Comparison of ENCODE assay signal across 9 cellular contexts in genomic region chr6:158666637-158667359, GRCh38. TPM values are rescaled to one million over a fixed set of nuclear protein-coding genes. Genes with fewer than 3 reads are reported as not detected.
DNase-seq lines count a peak whose midpoint lies in the region; ATAC-seq, FAIRE-seq and TF ChIP-seq lines count a peak whose summit lies in the region.
"Had no signal": no experiment of that assay in that cellular context is flagged by ENCODE, and none has a peak within 500 bp of the region (broad histone marks: within the 10 kb centered on the region; RNA-seq: fewer than 3 reads in every experiment).

No MANE protein-coding gene starts in this region.

- no peak overlapping the region for H2AFZ ChIP-seq in HepG2 (ENCODE audit: low read length)

- DNase-seq in activated T-cell treated with anti-CD3 and anti-CD28 coated beads, Interleukin-2, amount 50 U/mL, for 72 hours, result no peak
- no peak for DNase-seq in activated T-cell treated with anti-CD3 and anti-CD28 coated beads, Interleukin-2, amount 50 U/mL, for 1 hour
- DNase-seq in amniotic epithelial cell (ENCODE audit: low read depth) (peak; percentile 95), HepG2 (ENCODE audit: low spot score) (no peak), upper lobe of right lung (peak; percentile 86)
- DNase-seq in stimulated activated CD4-positive, alpha-beta T cell treated with anti-CD3 and anti-CD28 coated beads, Interleukin-2, amount 100 ng/mL, for 48 hours, result no peak
- DNase-seq in stimulated activated naive CD8-positive, alpha-beta T cell treated with anti-CD3 and anti-CD28 coated beads, Interleukin-15, amount 100 ng/mL, for 72 hours, result no peak
- DNase-seq: hippocampal formation had no signal

- H3K36me3 ChIP-seq in HepG2 (replicated peaks in 1 of 2; ENCODE audit: control insufficient read depth in 1 of 2, insufficient read depth in 2 of 2, low read length in 2 of 2) (no peaks in the 10 kb centered on the region), upper lobe of right lung (no peaks in the 10 kb centered on the region)

- peak overlapping the region in 1 of 2 donors; percentile 13 for H3K4me3 Mint-ChIP-seq in activated T-cell treated with anti-CD3 and anti-CD28 coated beads, Interleukin-2, amount 50 U/mL, for 72 hours
- H3K4me3 Mint-ChIP-seq in stimulated activated naive CD8-positive, alpha-beta T cell treated with anti-CD3 and anti-CD28 coated beads, Interleukin-15, amount 100 ng/mL, for 72 hours, result no peak overlapping the region

- TF ChIP-seq RAD21 in HepG2 (CRISPR knock-in tag; IDR thresholded peaks at IDR 0.05), result no peak

- no peaks in the 10 kb centered on the region for H3K79me2 ChIP-seq in HepG2 (ENCODE audit: insufficient read depth, low read length)

- peaks cover 21 to 47% of the 10 kb centered on the region in 2 donors for H3K36me3 Mint-ChIP-seq in activated T-cell treated with anti-CD3 and anti-CD28 coated beads, Interleukin-2, amount 50 U/mL, for 72 hours (ENCODE audit: insufficient read depth in 2 of 2)

- 53% methylated on average over 14 of the region's 14 CpGs for WGBS in HepG2 (ENCODE audit: low lambda C conversion rate)

- intact Hi-C loops in HepG2 (cut with micrococcal nuclease; ENCODE audit: unreplicated experiment) (no loop called here), upper lobe of right lung (cut with DNase I) (no loop called here)

- H3K27ac ChIP-seq in HepG2 (ENCODE audit: extremely low read length, insufficient read depth, low read length) (no peak overlapping the region), upper lobe of right lung (peak overlapping the region; percentile 85)

- TF ChIP-seq EP300 in HepG2 (IDR thresholded peaks at IDR 0.05; ENCODE audit: low read depth in 2 of 2, low read length in 2 of 2) (no peak), HepG2 (CRISPR knock-in tag; IDR thresholded peaks at IDR 0.05; ENCODE audit: borderline replicate concordance) (no peak)

- in situ Hi-C loops in HepG2 (cut with HindIII; ENCODE audit: extremely low pct_ligation_motif_present, low pct_unique_long_range_greater_than_20kb), result no loop called here

- no TSS peak for BruUV-seq in HepG2 (replicated peaks; lab: Mats Ljungman, UMichigan)

- H4K20me1 ChIP-seq in HepG2 (ENCODE audit: insufficient read depth, low read length), result no peaks in the 10 kb centered on the region

- no peak for TF ChIP-seq CTCF in HepG2 (CRISPR knock-in tag; IDR thresholded peaks at IDR 0.05)
- no peak for TF ChIP-seq CTCF in upper lobe of right lung (IDR thresholded peaks at IDR 0.05)

- CTCF ChIA-PET in HepG2 (lab: Yijun Ruan, JAX; ENCODE audit: low intra/inter-chr PET ratio, low total read pairs), result no interaction called here

- H3K4me1 ChIP-seq in HepG2 (ENCODE audit: insufficient read depth, low read length) (no peaks in the 10 kb centered on the region), upper lobe of right lung (peaks cover 36% of the 10 kb centered on the region)

- no peaks in the 10 kb centered on the region for H3K27me3 Mint-ChIP-seq in activated T-cell treated with anti-CD3 and anti-CD28 coated beads, Interleukin-2, amount 50 U/mL, for 72 hours (ENCODE audit: low read depth)
- no peaks in the 10 kb centered on the region for H3K27me3 Mint-ChIP-seq in stimulated activated naive CD8-positive, alpha-beta T cell treated with anti-CD3 and anti-CD28 coated beads, Interleukin-15, amount 100 ng/mL, for 72 hours

- no peak overlapping the region for H3K4me3 ChIP-seq in HepG2 (replicated peaks in 1 of 3; ENCODE audit: insufficient read depth in 1 of 3, low read depth in 2 of 3, low read length in 3 of 3)
- no peak overlapping the region for H3K4me3 ChIP-seq in upper lobe of right lung

- no peak for TF ChIP-seq POLR2A in HepG2 (IDR thresholded peaks at IDR 0.05; ENCODE audit: insufficient read depth in 1 of 2, low read depth in 2 of 2, low read length in 2 of 2)

- peaks cover 20 to 69% of the 10 kb centered on the region in 2 experiments; a peak in 4 of 5 replicates for H3K27me3 ChIP-seq in HepG2 (ENCODE audit: control insufficient read depth in 1 of 2, insufficient read depth in 2 of 2, low read length in 2 of 2)
- no peaks in the 10 kb centered on the region for H3K27me3 ChIP-seq in upper lobe of right lung

- no peak for FAIRE-seq in HepG2 (lab: Jason Lieb, UNC)

- H3K9ac ChIP-seq in HepG2 (ENCODE audit: insufficient read depth, low read depth, low read length), result no peak overlapping the region

- H3K4me2 ChIP-seq in HepG2 (ENCODE audit: low read depth, low read length), result no peak overlapping the region

- POLR2A ChIA-PET in HepG2 (lab: Yijun Ruan, JAX), result no interaction called here

- no peak for ATAC-seq in activated T-cell treated with anti-CD3 and anti-CD28 coated beads, Interleukin-2, amount 50 U/mL, for 72 hours (replicated peaks in 1 of 2)
- no peak for ATAC-seq in HepG2
- peak; percentile 89 for ATAC-seq in upper lobe of right lung
- no peak for ATAC-seq in HG02588 (IDR thresholded peaks at IDR 0.05; ENCODE audit: unreplicated experiment)
- ATAC-seq in stimulated activated naive CD8-positive, alpha-beta T cell treated with anti-CD3 and anti-CD28 coated beads, Interleukin-15, amount 100 ng/mL, for 72 hours, result no peak

- H3K9me3 Mint-ChIP-seq in activated T-cell treated with anti-CD3 and anti-CD28 coated beads, Interleukin-2, amount 50 U/mL, for 72 hours, result no peaks in the 10 kb centered on the region
- no peaks in the 10 kb centered on the region for H3K9me3 Mint-ChIP-seq in stimulated activated naive CD8-positive, alpha-beta T cell treated with anti-CD3 and anti-CD28 coated beads, Interleukin-15, amount 100 ng/mL, for 72 hours

- H3K9me3 ChIP-seq in HepG2 (ENCODE audit: low read length) (no peaks in the 10 kb centered on the region), upper lobe of right lung (no peaks in the 10 kb centered on the region)

- peaks cover 22% of the 10 kb centered on the region for H3K4me1 Mint-ChIP-seq in activated T-cell treated with anti-CD3 and anti-CD28 coated beads, Interleukin-2, amount 50 U/mL, for 72 hours (ENCODE audit: low read depth)
- peaks cover 12% of the 10 kb centered on the region for H3K4me1 Mint-ChIP-seq in stimulated activated naive CD8-positive, alpha-beta T cell treated with anti-CD3 and anti-CD28 coated beads, Interleukin-15, amount 100 ng/mL, for 72 hours

- peak overlapping the region; percentile 66 for H3K27ac Mint-ChIP-seq in activated T-cell treated with anti-CD3 and anti-CD28 coated beads, Interleukin-2, amount 50 U/mL, for 72 hours
- peak overlapping the region in 1 of 2 donors; percentile 83 for H3K27ac Mint-ChIP-seq in stimulated activated naive CD8-positive, alpha-beta T cell treated with anti-CD3 and anti-CD28 coated beads, Interleukin-15, amount 100 ng/mL, for 72 hours

RNA-seq across cellular contexts. Expression of gene SYTL3, which starts 16.9 kb away (rescaled TPM):
- total RNA-seq in activated T-cell treated with anti-CD3 and anti-CD28 coated beads, Interleukin-2, amount 50 U/mL, for 72 hours, result 100 to 1,000 TPM; 267 to 353 TPM
- total RNA-seq in HepG2 (2016; rRNA removed; fragmentation: Illumina TruSeq; extraction: Trizol) (0.11 and 0.17 TPM in 2 replicates), upper lobe of right lung (8.7 TPM)
- total RNA-seq in HepG2 (2016; cell fraction: cytosol; rRNA removed; fragmentation: Illumina TruSeq; extraction: Trizol; ENCODE audit: low read depth), result 0.20 and 0.26 TPM in 2 replicates
- 0.19 and 0.25 TPM in 2 replicates for total RNA-seq in HepG2 (2016; cell fraction: insoluble cytoplasmic fraction; rRNA removed; fragmentation: Illumina TruSeq; extraction: Trizol)
- 0.14 and 0.15 TPM in 2 replicates for total RNA-seq in HepG2 (2016; cell fraction: membrane; rRNA removed; fragmentation: Illumina TruSeq; extraction: Trizol)
- 0.37 and 0.50 TPM in 2 replicates for total RNA-seq in HepG2 (2016; cell fraction: nucleus; rRNA removed; fragmentation: Illumina TruSeq; extraction: Trizol)
- polyA plus RNA-seq in HepG2 (2011; rRNA removed), result 0.21 and 0.28 TPM in 2 replicates
- polyA plus RNA-seq in HepG2 (2011; cell fraction: cytosol; rRNA removed), result 0.12 and 0.15 TPM in 2 replicates
- polyA plus RNA-seq in HepG2 (2011; cell fraction: nucleus; rRNA removed), result 0.59 and 0.64 TPM in 2 replicates
- polyA plus RNA-seq in HepG2 (2012), result 0.21 and 0.44 TPM in 2 replicates
- 0.16 and 0.17 TPM in 2 replicates for polyA plus RNA-seq in HepG2 (2016; cell fraction: cytosol; fragmentation: Illumina TruSeq; extraction: Trizol; ENCODE audit: low read depth)
- polyA plus RNA-seq in HepG2 (2016; cell fraction: insoluble cytoplasmic fraction; fragmentation: Illumina TruSeq; extraction: Trizol; ENCODE audit: low read depth), result 0.10 and 0.34 TPM in 2 replicates
- polyA plus RNA-seq in HepG2 (2016; cell fraction: membrane; fragmentation: Illumina TruSeq; extraction: Trizol; ENCODE audit: low read depth), result 0.07 and 0.15 TPM in 2 replicates
- 0.22 and 0.72 TPM in 2 replicates for polyA plus RNA-seq in HepG2 (2016; cell fraction: nucleus; fragmentation: Illumina TruSeq; extraction: Trizol; ENCODE audit: insufficient read depth, low read depth)
- 0.28 TPM in 1 of 2 replicates, not detected in the other for polyA minus RNA-seq in HepG2 (2011; rRNA and poly(A)+ RNA removed; ENCODE audit: low replicate concordance)
- polyA minus RNA-seq in HepG2 (2011; cell fraction: cytosol; rRNA and poly(A)+ RNA removed), result not detected in 2 replicates
- polyA minus RNA-seq in HepG2 (2011; cell fraction: nucleus; rRNA and poly(A)+ RNA removed), result 0.64 and 0.87 TPM in 2 replicates

RNA-seq across cellular contexts. Expression of gene DYNLT1, which starts 22.3 kb away (rescaled TPM):
- 100 to 1,000 TPM; 111 to 127 TPM for total RNA-seq in activated T-cell treated with anti-CD3 and anti-CD28 coated beads, Interleukin-2, amount 50 U/mL, for 72 hours
- total RNA-seq in HepG2 (2016; rRNA removed; fragmentation: Illumina TruSeq; extraction: Trizol), result 108 and 144 TPM in 2 replicates
- total RNA-seq in HepG2 (2016; cell fraction: cytosol; rRNA removed; fragmentation: Illumina TruSeq; extraction: Trizol; ENCODE audit: low read depth), result 61.3 and 63.2 TPM in 2 replicates
- 106 and 153 TPM in 2 replicates for total RNA-seq in HepG2 (2016; cell fraction: insoluble cytoplasmic fraction; rRNA removed; fragmentation: Illumina TruSeq; extraction: Trizol)
- 66.8 and 68.4 TPM in 2 replicates for total RNA-seq in HepG2 (2016; cell fraction: membrane; rRNA removed; fragmentation: Illumina TruSeq; extraction: Trizol)
- 46.1 and 46.5 TPM in 2 replicates for total RNA-seq in HepG2 (2016; cell fraction: nucleus; rRNA removed; fragmentation: Illumina TruSeq; extraction: Trizol)
- polyA plus RNA-seq in HepG2 (2011; rRNA removed), result 152 and 171 TPM in 2 replicates
- 96.9 and 144 TPM in 2 replicates for polyA plus RNA-seq in HepG2 (2011; cell fraction: cytosol; rRNA removed)
- 55.7 and 80.2 TPM in 2 replicates for polyA plus RNA-seq in HepG2 (2011; cell fraction: nucleus; rRNA removed)
- polyA plus RNA-seq in HepG2 (2012), result 121 and 122 TPM in 2 replicates
- polyA plus RNA-seq in HepG2 (2016; cell fraction: cytosol; fragmentation: Illumina TruSeq; extraction: Trizol; ENCODE audit: low read depth), result 51.0 and 56.6 TPM in 2 replicates
- polyA plus RNA-seq in HepG2 (2016; cell fraction: insoluble cytoplasmic fraction; fragmentation: Illumina TruSeq; extraction: Trizol; ENCODE audit: low read depth), result 155 and 168 TPM in 2 replicates
- polyA plus RNA-seq in HepG2 (2016; cell fraction: membrane; fragmentation: Illumina TruSeq; extraction: Trizol; ENCODE audit: low read depth), result 61.5 and 63.6 TPM in 2 replicates
- 102 and 103 TPM in 2 replicates for polyA plus RNA-seq in HepG2 (2016; cell fraction: nucleus; fragmentation: Illumina TruSeq; extraction: Trizol; ENCODE audit: insufficient read depth, low read depth)
- 81.1 TPM in 2 replicates for polyA minus RNA-seq in HepG2 (2011; rRNA and poly(A)+ RNA removed; ENCODE audit: low replicate concordance)
- 19.5 and 25.9 TPM in 2 replicates for polyA minus RNA-seq in HepG2 (2011; cell fraction: cytosol; rRNA and poly(A)+ RNA removed)
- polyA minus RNA-seq in HepG2 (2011; cell fraction: nucleus; rRNA and poly(A)+ RNA removed), result 19.4 and 32.6 TPM in 2 replicates
- 104 TPM for total RNA-seq in upper lobe of right lung

Comparison
In these comparisons a context has a peak if more than half of its experiments do, and no peak if none do; other contexts are left out.
1. DNase-seq: peak in amniotic epithelial cell (single experiment) and upper lobe of right lung (single experiment); none in activated T-cell treated with anti-CD3 and anti-CD28 coated beads, Interleukin-2, amount 50 U/mL, for 72 hours (0 of 2), activated T-cell treated with anti-CD3 and anti-CD28 coated beads, Interleukin-2, amount 50 U/mL, for 1 hour (single experiment), HepG2 (single experiment), stimulated activated CD4-positive, alpha-beta T cell treated with anti-CD3 and anti-CD28 coated beads, Interleukin-2, amount 100 ng/mL, for 48 hours (0 of 2) and stimulated activated naive CD8-positive, alpha-beta T cell treated with anti-CD3 and anti-CD28 coated beads, Interleukin-15, amount 100 ng/mL, for 72 hours (0 of 2).
2. RNA of gene SYTL3, which starts 16.9 kb away (total RNA-seq): 267 to 353 TPM in activated T-cell treated with anti-CD3 and anti-CD28 coated beads, Interleukin-2, amount 50 U/mL, for 72 hours; 8.7 TPM in upper lobe of right lung (single experiment) and 0.11 to 0.50 TPM in HepG2; every median in the first group is over 10 times any median in the second.